Comparison of ENCODE assay signal across 8 cellular contexts in the genomic region with DNA sequence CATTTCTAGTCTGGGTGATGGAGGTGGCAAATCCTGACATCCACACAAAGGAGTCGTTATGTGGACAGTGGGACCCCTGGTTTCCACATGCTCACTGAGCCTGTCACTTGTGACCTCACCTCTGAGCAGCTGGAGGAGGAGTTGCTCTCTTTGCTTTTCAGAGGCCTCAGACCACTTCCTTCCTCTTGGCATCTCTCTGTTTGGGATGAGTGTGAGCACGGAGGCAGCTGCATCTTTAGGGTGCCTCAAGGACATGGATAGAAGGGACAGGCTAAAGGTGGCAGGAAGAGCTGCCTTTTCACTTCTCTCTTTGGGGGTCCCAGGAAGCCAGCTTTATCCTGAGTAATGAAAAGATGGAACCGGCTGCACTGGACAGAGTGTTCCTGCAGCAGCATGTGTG. TPM values are rescaled to one million over a fixed set of nuclear protein-coding genes. Genes with fewer than 3 reads are reported as not detected.
DNase-seq lines count a peak whose midpoint lies in the region; ATAC-seq lines count a peak whose summit lies in the region.

No MANE protein-coding gene starts in this region.

- CTCF ChIA-PET in activated CD4-positive, alpha-beta T cell treated with anti-CD3 and anti-CD28 coated beads, Interleukin-2, amount 10 ng/mL, durations not matched to agents 7 days and 5 days (lab: Charles Lee): interaction anchor here (1.0 to 2.6 kb wide), 10 partner anchors 15 to 157 kb away, joined by 3 to 11 read pairs (median 6); partner anchors contain the start of genes GPR171 and P2RY14

- H3K9me3 Mint-ChIP-seq in activated CD4-positive, alpha-beta T cell treated with anti-CD3 and anti-CD28 coated beads, Interleukin-2, amount 10 ng/mL, durations not matched to agents 7 days and 5 days: peaks cover 1% of the 10 kb centered on the region

- H4K8ac ChIP-seq in mesendoderm (ENCODE audit: low read depth, low read length): no peak overlapping the region

- H3K4me1 Mint-ChIP-seq in activated CD4-positive, alpha-beta T cell treated with anti-CD3 and anti-CD28 coated beads, Interleukin-2, amount 10 ng/mL, durations not matched to agents 7 days and 5 days: peaks cover 57% of the 10 kb centered on the region

- no peaks in the 10 kb centered on the region for H3K27me3 Mint-ChIP-seq in activated CD4-positive, alpha-beta T cell treated with anti-CD3 and anti-CD28 coated beads, Interleukin-2, amount 10 ng/mL, durations not matched to agents 7 days and 5 days

- no peak overlapping the region for H2BK120ac ChIP-seq in mesendoderm (ENCODE audit: low read depth, low read length)

- H2AK5ac ChIP-seq in mesendoderm (ENCODE audit: low read length): no peak overlapping the region

- H3K79me1 ChIP-seq in mesendoderm (ENCODE audit: low read length): no peaks in the 10 kb centered on the region

- H3K27ac Mint-ChIP-seq in activated CD4-positive, alpha-beta T cell treated with anti-CD3 and anti-CD28 coated beads, Interleukin-2, amount 10 ng/mL, durations not matched to agents 7 days and 5 days: peak overlapping the region; percentile 90

- peak overlapping the region; percentile 55 for H3K4me3 Mint-ChIP-seq in activated CD4-positive, alpha-beta T cell treated with anti-CD3 and anti-CD28 coated beads, Interleukin-2, amount 10 ng/mL, durations not matched to agents 7 days and 5 days

- H3K4ac ChIP-seq in mesendoderm (ENCODE audit: low read depth, low read length): no peak overlapping the region

- peak; percentile 61 for ATAC-seq in HG03159 (IDR thresholded peaks at IDR 0.05; ENCODE audit: unreplicated experiment)

- H3K23ac ChIP-seq in mesendoderm (ENCODE audit: low read length): no peak overlapping the region

- peaks cover 2% of the 10 kb centered on the region for H3K36me3 Mint-ChIP-seq in activated CD4-positive, alpha-beta T cell treated with anti-CD3 and anti-CD28 coated beads, Interleukin-2, amount 10 ng/mL, durations not matched to agents 7 days and 5 days (ENCODE audit: low read depth)

- H3K18ac ChIP-seq in mesendoderm (ENCODE audit: low read length): no peak overlapping the region

- H3K4me3 ChIP-seq in mesendoderm (ENCODE audit: low read length): no peak overlapping the region

- POLR2A ChIA-PET in activated CD4-positive, alpha-beta T cell treated with anti-CD3 and anti-CD28 coated beads, Interleukin-2, amount 10 ng/mL, durations not matched to agents 7 days and 5 days (lab: Charles Lee): interaction anchor here (0.6 to 1.5 kb wide), 2 partner anchors 27 to 30 kb away, joined by 3 to 4 read pairs; no protein-coding TSS in a partner anchor

- H2BK15ac ChIP-seq in mesendoderm (replicated peaks; ENCODE audit: low read depth): no peak overlapping the region

- no peak overlapping the region for H4K5ac ChIP-seq in mesendoderm (ENCODE audit: low read length)

- no peaks in the 10 kb centered on the region for H3K79me2 ChIP-seq in mesendoderm (ENCODE audit: control insufficient read depth, insufficient read depth, low read length)

- H3K56ac ChIP-seq in mesendoderm (ENCODE audit: low read length): no peak overlapping the region

- no peak overlapping the region for H3K9ac ChIP-seq in mesendoderm (ENCODE audit: low read length)

- WGBS in mesendoderm (ENCODE audit: extremely low coverage, insufficient coverage, low lambda C conversion rate): no CpG with 5 or more reads among the region's 3 CpGs

- no peaks in the 10 kb centered on the region for H3K36me3 ChIP-seq in mesendoderm (ENCODE audit: control insufficient read depth, insufficient read depth, low read length)

- DNase-seq in activated gamma-delta T cell treated with Interleukin-2 at 50 U/mL for 16 hours: peak; percentile 34
- DNase-seq in activated gamma-delta T cell (lab: John Stamatoyannopoulos, UW): no peak
- DNase-seq in activated CD4-positive, alpha-beta T cell treated with anti-CD3 and anti-CD28 coated beads, Interleukin-2, amount 10 ng/mL, durations not matched to agents 7 days and 5 days: peak; percentile 72
- DNase-seq in mucosa of gallbladder (ENCODE audit: low spot score): peak; percentile 19
- DNase-seq in mesendoderm: no peak
- no peak for DNase-seq in EL
- no peak for DNase-seq in LoVo (ENCODE audit: low spot score)

- no peak overlapping the region for H2BK5ac ChIP-seq in mesendoderm (ENCODE audit: low read length)

- no peaks in the 10 kb centered on the region for H3K27me3 ChIP-seq in mesendoderm (ENCODE audit: insufficient read depth, low read length, poor library complexity)

- no peak overlapping the region for H3K4me2 ChIP-seq in mesendoderm (ENCODE audit: low read length)

- H3K27ac ChIP-seq in mesendoderm (ENCODE audit: low read depth, low read length): no peak overlapping the region

- H3K4me1 ChIP-seq in mesendoderm (ENCODE audit: control insufficient read depth, low read depth, low read length): no peaks in the 10 kb centered on the region

RNA-seq across cellular contexts. Expression of gene GPR171, which starts 31.9 kb away (rescaled TPM):
- 100 to 1,000 TPM; 144 to 181 TPM for total RNA-seq in activated CD4-positive, alpha-beta T cell treated with anti-CD3 and anti-CD28 coated beads, Interleukin-2, amount 10 ng/mL, durations not matched to agents 7 days and 5 days
- 2.0 TPM for total RNA-seq in mucosa of gallbladder
- not detected for polyA plus RNA-seq in mesendoderm (2013, experiment 1 of 2)
- polyA plus RNA-seq in mesendoderm (2013, experiment 2 of 2): not detected

Comparison
In these comparisons a context has a peak if more than half of its experiments do, and no peak if none do; other contexts are left out.
1. DNase-seq: peak in activated gamma-delta T cell treated with Interleukin-2 at 50 U/mL for 16 hours (single experiment), activated CD4-positive, alpha-beta T cell treated with anti-CD3 and anti-CD28 coated beads, Interleukin-2, amount 10 ng/mL, durations not matched to agents 7 days and 5 days (single experiment) and mucosa of gallbladder (single experiment); none in activated gamma-delta T cell (single experiment), mesendoderm (single experiment), EL (single experiment) and LoVo (single experiment).
2. RNA of gene GPR171, which starts 31.9 kb away (total RNA-seq): 144 to 181 TPM in activated CD4-positive, alpha-beta T cell treated with anti-CD3 and anti-CD28 coated beads, Interleukin-2, amount 10 ng/mL, durations not matched to agents 7 days and 5 days; 2.0 TPM in mucosa of gallbladder (single experiment); every median in the first group is over 10 times any median in the second.